ENCODE assay signal across 21 cellular contexts in genomic region chr7:42345478-42346299, GRCh38.
"Had no signal": no experiment of that assay in that cellular context is flagged by ENCODE, and none has a peak within 500 bp of the region (broad histone marks: within the 10 kb centered on the region; RNA-seq: fewer than 3 reads in every experiment).

No MANE protein-coding gene starts in this region.

- H3K27me3 Mint-ChIP-seq: stimulated activated memory B cell treated with anti-CD40 and anti-IgM and Interleukin-4, amounts not matched to agents 10 μg/mL and 1 μg/mL and 100 μg/mL, for 72 hours; stimulated activated naive CD8-positive, alpha-beta T cell treated with anti-CD3 and anti-CD28 coated beads, Interleukin-15, amount 100 ng/mL, for 72 hours had no signal

- H3K4me2 ChIP-seq: hepatocyte had no signal

- H3K27me3 ChIP-seq: hepatocyte, pancreas, spleen had no signal

- H3K9me3 Mint-ChIP-seq: endodermal cell, mesothelial cell of epicardium, nephron had no signal

- H3K9me3 ChIP-seq: pancreas, spleen, thoracic aorta had no signal

- H3K4me3 Mint-ChIP-seq: endodermal cell; mesothelial cell of epicardium; nephron; stimulated activated memory B cell treated with anti-CD40 and anti-IgM and Interleukin-4, amounts not matched to agents 10 μg/mL and 1 μg/mL and 100 μg/mL, for 72 hours; stimulated activated naive CD8-positive, alpha-beta T cell treated with anti-CD3 and anti-CD28 coated beads, Interleukin-15, amount 100 ng/mL, for 72 hours had no signal

- H3K27ac Mint-ChIP-seq: endodermal cell; mesothelial cell of epicardium; nephron; progenitor cell of endocrine pancreas; stimulated activated memory B cell treated with anti-CD40 and anti-IgM and Interleukin-4, amounts not matched to agents 10 μg/mL and 1 μg/mL and 100 μg/mL, for 72 hours had no signal

- H3K4me1 Mint-ChIP-seq: stimulated activated memory B cell treated with anti-CD40 and anti-IgM and Interleukin-4, amounts not matched to agents 10 μg/mL and 1 μg/mL and 100 μg/mL, for 72 hours; stimulated activated naive CD8-positive, alpha-beta T cell treated with anti-CD3 and anti-CD28 coated beads, Interleukin-15, amount 100 ng/mL, for 72 hours had no signal

- H2AFZ ChIP-seq: hepatocyte had no signal

- H3K4me1 ChIP-seq: pancreas, spleen had no signal

- H3K4me3 ChIP-seq: coronary artery, hepatocyte, pancreas, spleen, thoracic aorta had no signal

- H3K27ac ChIP-seq: coronary artery, hepatocyte, pancreas, spleen, thoracic aorta had no signal

- H3K36me3 ChIP-seq: pancreas, spleen, thoracic aorta had no signal

- ATAC-seq: pancreas; sciatic nerve; stimulated activated memory B cell treated with anti-CD40 and anti-IgM and Interleukin-4, amounts not matched to agents 10 μg/mL and 1 μg/mL and 100 μg/mL, for 72 hours; stimulated activated naive CD8-positive, alpha-beta T cell treated with anti-CD3 and anti-CD28 coated beads, Interleukin-15, amount 100 ng/mL, for 72 hours had no signal

- H3K36me3 Mint-ChIP-seq: mesothelial cell of epicardium; stimulated activated memory B cell treated with anti-CD40 and anti-IgM and Interleukin-4, amounts not matched to agents 10 μg/mL and 1 μg/mL and 100 μg/mL, for 72 hours had no signal

- DNase-seq: central memory CD4-positive, alpha-beta T cell; effector CD4-positive, alpha-beta T cell; endodermal cell; erythroblast; kidney glomerular epithelial cell; occipital lobe; pancreas; spleen; stimulated activated CD4-positive, alpha-beta T cell treated with anti-CD3 and anti-CD28 coated beads, Interleukin-15, amount 100 ng/mL, for 24 hours; stimulated activated CD4-positive, alpha-beta T cell treated with anti-CD3 and anti-CD28 coated beads, Interleukin-1b, Interleukin-23, amount 100 ng/mL, for 48 hours; stimulated activated CD4-positive, alpha-beta T cell treated with anti-CD3 and anti-CD28 coated beads, Interleukin-4, amount 100 ng/mL, for 24 hours; stimulated activated naive CD8-positive, alpha-beta T cell treated with anti-CD3 and anti-CD28 coated beads, Interleukin-15, amount 100 ng/mL, for 72 hours; trophoblast cell had no signal
